In the genomic region with DNA sequence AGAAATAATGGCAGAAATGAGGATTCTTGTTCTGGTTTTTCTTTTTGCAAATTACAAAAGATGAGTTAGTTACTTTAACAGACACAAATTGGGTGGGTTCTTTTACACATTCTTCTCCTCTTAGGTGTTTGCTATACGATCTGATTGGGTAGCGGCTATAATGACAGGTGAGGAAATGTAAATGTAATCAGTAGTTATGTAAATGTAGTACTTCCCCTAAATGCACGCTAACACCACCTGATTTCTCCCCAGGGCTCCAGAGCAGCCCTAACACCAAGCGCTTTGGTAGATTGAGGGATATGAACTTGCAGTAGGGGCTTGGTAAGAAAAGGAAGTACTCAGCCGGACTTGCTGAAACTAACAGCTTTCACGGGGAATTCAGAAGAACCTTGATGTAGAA, we compare ENCODE assay signal across 18 cellular contexts.
"Had no signal": no experiment of that assay in that cellular context is flagged by ENCODE, and none has a peak within 500 bp of the region (broad histone marks: within the 10 kb centered on the region; RNA-seq: fewer than 3 reads in every experiment).

No MANE protein-coding gene starts in this region.

- DNase-seq: activated CD4-positive, alpha-beta T cell treated with anti-CD3 and anti-CD28 coated beads, Interleukin-2, amount 50 U/mL, for 1 hour; activated naive CD8-positive, alpha-beta T cell treated with anti-CD3 and anti-CD28 coated beads for 36 hours; brain microvascular endothelial cell; esophagus squamous epithelium; left lung; mammary epithelial cell; occipital lobe; stimulated activated CD4-positive, alpha-beta T cell treated with anti-CD3 and anti-CD28 coated beads, Interleukin-4, amount 100 ng/mL, for 24 hours; stimulated activated naive CD4-positive, alpha-beta T cell treated with Interleukin-2 at 50 U/mL for 16 hours; T-helper 17 cell; transverse colon had no signal

- H3K27me3 Mint-ChIP-seq: central memory CD8-positive, alpha-beta T cell; T-helper 17 cell had no signal

- H3K4me1 Mint-ChIP-seq: central memory CD8-positive, alpha-beta T cell; nephron; T-helper 17 cell had no signal

- FAIRE-seq: islet of Langerhans had no signal

- H3K9me3 ChIP-seq: esophagus squamous epithelium, left lung, transverse colon, vagina had no signal

- H3K4me3 ChIP-seq: coronary artery, esophagus squamous epithelium, hepatocyte, left lung, transverse colon, vagina had no signal

- H3K79me2 ChIP-seq: hepatocyte had no signal

- H3K27me3 ChIP-seq: brain microvascular endothelial cell, esophagus squamous epithelium, hepatocyte, left lung, transverse colon, vagina had no signal

- H3K9me3 Mint-ChIP-seq: activated naive CD8-positive, alpha-beta T cell treated with anti-CD3 and anti-CD28 coated beads for 36 hours; nephron had no signal

- ATAC-seq: left lung, T-helper 17 cell had no signal

- H3K27ac Mint-ChIP-seq: activated naive CD8-positive, alpha-beta T cell treated with anti-CD3 and anti-CD28 coated beads for 36 hours; activated T-helper 1 cell treated with anti-CD3 and anti-CD28 coated beads, Interleukin-12 subunit alpha, Interleukin-12 subunit beta, Interleukin-2, Interleukin-4 antibody, amounts not matched to agents 30 ng/mL and 10 ng/mL and 1 ng/mL, durations not matched to agents 14 hours and 24 hours and 36 hours; nephron; T-helper 17 cell had no signal

- H3K36me3 ChIP-seq: brain microvascular endothelial cell, esophagus squamous epithelium, left lung, transverse colon, vagina had no signal

- H3K4me3 Mint-ChIP-seq: activated naive CD8-positive, alpha-beta T cell treated with anti-CD3 and anti-CD28 coated beads for 36 hours; activated T-helper 1 cell treated with anti-CD3 and anti-CD28 coated beads, Interleukin-12 subunit alpha, Interleukin-12 subunit beta, Interleukin-2, Interleukin-4 antibody, amounts not matched to agents 30 ng/mL and 10 ng/mL and 1 ng/mL, durations not matched to agents 14 hours and 24 hours and 36 hours; central memory CD8-positive, alpha-beta T cell; nephron; T-helper 17 cell had no signal

- H3K4me1 ChIP-seq: esophagus squamous epithelium, left lung, vagina had no signal

- H2AFZ ChIP-seq: hepatocyte had no signal

- H3K27ac ChIP-seq: brain microvascular endothelial cell, coronary artery, esophagus squamous epithelium, hepatocyte, left lung, transverse colon, vagina had no signal

- H3K36me3 Mint-ChIP-seq: activated naive CD8-positive, alpha-beta T cell treated with anti-CD3 and anti-CD28 coated beads for 36 hours had no signal

- H3K4me2 ChIP-seq: hepatocyte had no signal
